25 cellular contexts compared by ENCODE assay signal in genomic region chr19:47547175-47547574, GRCh38. TPM values are rescaled to one million over a fixed set of nuclear protein-coding genes. Genes with fewer than 3 reads are reported as not detected.
DNase-seq lines count a peak whose midpoint lies in the region; ATAC-seq, FAIRE-seq and TF ChIP-seq lines count a peak whose summit lies in the region.
"Had no signal": no experiment of that assay in that cellular context is flagged by ENCODE, and none has a peak within 500 bp of the region (broad histone marks: within the 10 kb centered on the region; RNA-seq: fewer than 3 reads in every experiment).

No MANE protein-coding gene starts in this region.

- TF ChIP-seq RAD21 in HepG2 (CRISPR knock-in tag; IDR thresholded peaks at IDR 0.05) (no peak), K562 (CRISPR knock-in tag; conservative IDR thresholded peaks at IDR 0.05 in 1 of 2, IDR thresholded peaks at IDR 0.05 in 1 of 2) (no peak)

- POLR2A ChIA-PET in HepG2 (lab: Yijun Ruan, JAX) (no interaction called here), K562 (lab: Yijun Ruan, JAX) (interaction anchor here (0.6 to 1.0 kb wide), 2 partner anchors 10 to 1127 kb away, joined by 3 to 4 read pairs; no protein-coding TSS in a partner anchor)

- no peak for TF ChIP-seq EP300 in HepG2 (IDR thresholded peaks at IDR 0.05; ENCODE audit: low read depth in 2 of 2, low read length in 2 of 2)
- TF ChIP-seq EP300 in HepG2 (CRISPR knock-in tag; IDR thresholded peaks at IDR 0.05; ENCODE audit: borderline replicate concordance) = no peak
- TF ChIP-seq EP300 in K562 (IDR thresholded peaks at IDR 0.05; ENCODE audit: low read length) = no peak

- WGBS in HepG2 (ENCODE audit: low lambda C conversion rate) = 39% methylated on average over 3 of the region's 3 CpGs
- 82% methylated on average over 3 of the region's 3 CpGs for WGBS in right lobe of liver (ENCODE audit: insufficient coverage, low coverage, low lambda C conversion rate, missing lambda C conversion rate)
- 10% methylated on average over 3 of the region's 3 CpGs for WGBS in K562 (ENCODE audit: insufficient coverage, low coverage, missing lambda C conversion rate)
- WGBS in spleen, 5 donors = 82 to 89% (median 86%) methylated on average over 3 of the region's 3 CpGs

- H4K20me1 ChIP-seq in HepG2 (ENCODE audit: insufficient read depth, low read length) = no peaks in the 10 kb centered on the region
- no peaks in the 10 kb centered on the region for H4K20me1 ChIP-seq in K562 (replicated peaks; ENCODE audit: control insufficient read depth, insufficient read depth, low read length)

- H3K4me1 ChIP-seq in HepG2 (ENCODE audit: insufficient read depth, low read length) = peaks cover 8% of the 10 kb centered on the region
- peaks cover 0 to 7% (median 0%) of the 10 kb centered on the region in 4 donors for H3K4me1 ChIP-seq in right lobe of liver
- H3K4me1 ChIP-seq in K562 (replicated peaks in 1 of 2; ENCODE audit: control insufficient read depth in 2 of 2, insufficient read depth in 2 of 2, low read length in 2 of 2) = peaks cover 0 to 20% of the 10 kb centered on the region in 2 experiments; a peak in 1 of 5 replicates
- H3K4me1 ChIP-seq in spleen = peaks cover 0 to 15% (median 6%) of the 10 kb centered on the region in 6 donors
- H3K4me1 ChIP-seq: BLaER1, HAP-1 had no signal

- DNase-seq in HepG2 (ENCODE audit: low spot score) (no peak), right lobe of liver (no peak), K562 (ENCODE audit: extremely low read depth in 1 of 4, low spot score in 3 of 4) (no peak), spleen (peak; percentile 6), hepatic stellate cell (ENCODE audit: low spot score) (no peak)
- DNase-seq: CD4-positive, alpha-beta T cell; CD8-positive, alpha-beta memory T cell; DMS 273 treated with DMSO at 0.1 percent for 48 hours; DMS79; EL; GDM1; GOT3; HFFc6 had no signal

- intact Hi-C loops in HepG2 (cut with micrococcal nuclease; ENCODE audit: unreplicated experiment) (no loop called here), right lobe of liver (cut with DNase I) (no loop called here), K562 (cut with micrococcal nuclease) (no loop called here), spleen (cut with DNase I; ENCODE audit: low total_unique reads) (loop anchor here (10.0 kb wide), 1 partner anchor 158 kb away; no protein-coding TSS in a partner anchor)

- ATAC-seq in HepG2 = no peak
- no peak for ATAC-seq in right lobe of liver
- no peak for ATAC-seq in K562
- no peak for ATAC-seq in GM21723 (IDR thresholded peaks at IDR 0.05; ENCODE audit: unreplicated experiment)
- ATAC-seq: GM12878 had no signal

- H2AFZ ChIP-seq in HepG2 (ENCODE audit: low read length) (no peak overlapping the region), K562 (ENCODE audit: low read depth, low read length) (no peak overlapping the region)

- H3K4me2 ChIP-seq in HepG2 (ENCODE audit: low read depth, low read length) (no peak overlapping the region), K562 (ENCODE audit: insufficient read depth, low read length) (no peak overlapping the region)
- H3K4me2 ChIP-seq: BLaER1 had no signal

- H3K27ac ChIP-seq in HepG2 (ENCODE audit: extremely low read length, insufficient read depth, low read length) (no peak overlapping the region), right lobe of liver (no peak overlapping the region), K562 (ENCODE audit: extremely low read depth, low read depth, low read length) (no peak overlapping the region), spleen (no peak overlapping the region)
- H3K27ac ChIP-seq: 22Rv1, BLaER1 had no signal

- FAIRE-seq in HepG2 (lab: Jason Lieb, UNC) (no peak), K562 (lab: Jason Lieb, UNC) (no peak)
- FAIRE-seq: A204.1, D721Med, GM12878, GM19239, H54 had no signal

- in situ Hi-C loops in HepG2 (cut with HindIII; ENCODE audit: extremely low pct_ligation_motif_present, low pct_unique_long_range_greater_than_20kb) = no loop called here
- in situ Hi-C loops in K562 (cut with MboI) = no loop called here

- H3K9ac ChIP-seq in HepG2 (ENCODE audit: insufficient read depth, low read depth, low read length) (no peak overlapping the region), K562 (ENCODE audit: insufficient read depth in 1 of 2, low read depth in 2 of 2, low read length in 2 of 2) (no peak overlapping the region)
- H3K9ac ChIP-seq: BLaER1 had no signal

- BruUV-seq in HepG2 (replicated peaks; lab: Mats Ljungman, UMichigan) (no TSS peak), K562 (replicated peaks; lab: Mats Ljungman, UMichigan) (no TSS peak)

- H3K4me3 ChIP-seq in HepG2 (replicated peaks in 1 of 3; ENCODE audit: insufficient read depth in 1 of 3, low read depth in 2 of 3, low read length in 3 of 3) = no peak overlapping the region
- no peak overlapping the region for H3K4me3 ChIP-seq in right lobe of liver
- H3K4me3 ChIP-seq in K562 = no peak overlapping the region
- H3K4me3 ChIP-seq in spleen = no peak overlapping the region
- H3K4me3 ChIP-seq: BLaER1, GM12878, HAP-1 had no signal

- TF ChIP-seq CTCF in HepG2 (CRISPR knock-in tag; IDR thresholded peaks at IDR 0.05) = no peak
- no peak for TF ChIP-seq CTCF in right lobe of liver (IDR thresholded peaks at IDR 0.05)
- no peak for TF ChIP-seq CTCF in K562 (IDR thresholded peaks at IDR 0.05 in 2 of 3, conservative IDR thresholded peaks at IDR 0.05 in 1 of 3; ENCODE audit: insufficient read depth in 2 of 3, low read depth in 1 of 3, low read length in 3 of 3)
- TF ChIP-seq CTCF in spleen (IDR thresholded peaks at IDR 0.05 in 8 of 11, conservative IDR thresholded peaks at IDR 0.05 in 3 of 11) = no peak

- no peaks in the 10 kb centered on the region for H3K9me3 ChIP-seq in HepG2 (ENCODE audit: low read length)
- no peaks in the 10 kb centered on the region for H3K9me3 ChIP-seq in right lobe of liver
- no peaks in the 10 kb centered on the region for H3K9me3 ChIP-seq in K562 (replicated peaks; ENCODE audit: control insufficient read depth, insufficient read depth, low read depth, low read length)
- H3K9me3 ChIP-seq in spleen = no peaks in the 10 kb centered on the region
- H3K9me3 ChIP-seq: BLaER1, HAP-1 had no signal

- H3K79me2 ChIP-seq in HepG2 (ENCODE audit: insufficient read depth, low read length) (no peaks in the 10 kb centered on the region), K562 (ENCODE audit: control insufficient read depth, insufficient read depth, low read length) (no peaks in the 10 kb centered on the region)

- peaks cover 2 to 15% of the 10 kb centered on the region in 2 experiments; a peak in 2 of 5 replicates for H3K27me3 ChIP-seq in HepG2 (ENCODE audit: control insufficient read depth in 1 of 2, insufficient read depth in 2 of 2, low read length in 2 of 2)
- peaks cover 0 to 6% of the 10 kb centered on the region in 2 donors for H3K27me3 ChIP-seq in right lobe of liver
- H3K27me3 ChIP-seq in K562 (ENCODE audit: control insufficient read depth in 2 of 2, insufficient read depth in 2 of 2, low read length in 2 of 2) = peaks cover 18 to 28% of the 10 kb centered on the region in 2 experiments
- peaks cover 0 to 65% (median 28%) of the 10 kb centered on the region in 7 donors for H3K27me3 ChIP-seq in spleen (replicated peaks in 1 of 7)

- CTCF ChIA-PET in HepG2 (lab: Yijun Ruan, JAX; ENCODE audit: low intra/inter-chr PET ratio, low total read pairs) (no interaction called here), K562 (lab: Yijun Ruan, JAX; ENCODE audit: low intra/inter-chr PET ratio) (no interaction called here)

- H3K36me3 ChIP-seq in HepG2 (replicated peaks in 1 of 2; ENCODE audit: control insufficient read depth in 1 of 2, insufficient read depth in 2 of 2, low read length in 2 of 2) (no peaks in the 10 kb centered on the region), right lobe of liver (no peaks in the 10 kb centered on the region), K562 (ENCODE audit: control insufficient read depth, insufficient read depth, low read length) (no peaks in the 10 kb centered on the region), spleen (no peaks in the 10 kb centered on the region)
- H3K36me3 ChIP-seq: BLaER1, HAP-1 had no signal

- H3K9me1 ChIP-seq in K562 (ENCODE audit: control insufficient read depth, insufficient read depth, low read length) = no peaks in the 10 kb centered on the region

- TF ChIP-seq POLR2A in HepG2 (IDR thresholded peaks at IDR 0.05; ENCODE audit: insufficient read depth in 1 of 2, low read depth in 2 of 2, low read length in 2 of 2) (no peak), right lobe of liver (IDR thresholded peaks at IDR 0.05) (no peak), K562 (conservative IDR thresholded peaks at IDR 0.05) (no peak), spleen (IDR thresholded peaks at IDR 0.05) (no peak)

RNA-seq across cellular contexts. Expression of gene ZNF541, which starts 25.8 kb away (rescaled TPM):
- total RNA-seq in HepG2 (2016; rRNA removed; fragmentation: Illumina TruSeq; extraction: Trizol) (0.04 TPM in 1 of 2 replicates, not detected in the other), right lobe of liver (under 1 TPM in 4 of 6 experiments, not detected in 2; 0.12 to 0.25 (median 0.17) TPM), K562 (2014; rRNA removed) (0.09 and 0.12 TPM in 2 replicates), K562 (2014; rRNA removed; fragmentation: Illumina TruSeq; extraction: Trizol) (0.03 and 0.04 TPM in 2 replicates), K562 (2015; rRNA removed; fragmentation: Illumina TruSeq; extraction: Trizol) (0.08 and 0.11 TPM in 2 replicates), K562 (2021) (0.04 and 0.16 TPM in 2 replicates), spleen (1 to 10 TPM in 1 of 7 donors, under 1 TPM in 6; 0.34 to 1.2 (median 0.42) TPM)
- total RNA-seq in HepG2 (2016; cell fraction: cytosol; rRNA removed; fragmentation: Illumina TruSeq; extraction: Trizol; ENCODE audit: low read depth) = not detected in 2 replicates
- not detected in 2 replicates for total RNA-seq in HepG2 (2016; cell fraction: insoluble cytoplasmic fraction; rRNA removed; fragmentation: Illumina TruSeq; extraction: Trizol)
- total RNA-seq in HepG2 (2016; cell fraction: membrane; rRNA removed; fragmentation: Illumina TruSeq; extraction: Trizol) = 0.09 TPM in 1 of 2 replicates, not detected in the other
- total RNA-seq in HepG2 (2016; cell fraction: nucleus; rRNA removed; fragmentation: Illumina TruSeq; extraction: Trizol) = not detected in 2 replicates
- polyA plus RNA-seq in HepG2 (2011; rRNA removed) (0.03 and 0.08 TPM in 2 replicates), K562 (2011; rRNA removed) (0.06 and 0.15 TPM in 2 replicates), K562 (2014; fragmentation: Illumina TruSeq; extraction: Trizol) (0.07 TPM in 1 of 2 replicates, not detected in the other), K562 (2014; fragmentation: Nextera tagmentation; extraction: Ambion mirVana) (under 1 TPM in 1 of 2 experiments, not detected in 1; 0.04 TPM), K562 (2014; rRNA removed) (0.03 and 0.04 TPM in 2 replicates), spleen (under 1 TPM; 0.20 to 0.70 (median 0.50) TPM)
- polyA plus RNA-seq in HepG2 (2011; cell fraction: cytosol; rRNA removed) = 0.07 and 0.08 TPM in 2 replicates
- polyA plus RNA-seq in HepG2 (2011; cell fraction: nucleus; rRNA removed) = not detected in 2 replicates
- polyA plus RNA-seq in HepG2 (2012) = 0.17 TPM in 1 of 2 replicates, not detected in the other
- 0.05 TPM in 1 of 2 replicates, not detected in the other for polyA plus RNA-seq in HepG2 (2016; cell fraction: cytosol; fragmentation: Illumina TruSeq; extraction: Trizol; ENCODE audit: low read depth)
- polyA plus RNA-seq in HepG2 (2016; cell fraction: insoluble cytoplasmic fraction; fragmentation: Illumina TruSeq; extraction: Trizol; ENCODE audit: low read depth) = not detected in 2 replicates
- polyA plus RNA-seq in HepG2 (2016; cell fraction: membrane; fragmentation: Illumina TruSeq; extraction: Trizol; ENCODE audit: low read depth) = not detected in 2 replicates
- not detected in 2 replicates for polyA plus RNA-seq in HepG2 (2016; cell fraction: nucleus; fragmentation: Illumina TruSeq; extraction: Trizol; ENCODE audit: insufficient read depth, low read depth)
- polyA minus RNA-seq in HepG2 (2011; rRNA and poly(A)+ RNA removed; ENCODE audit: low replicate concordance) = not detected in 2 replicates
- polyA minus RNA-seq in HepG2 (2011; cell fraction: cytosol; rRNA and poly(A)+ RNA removed) = not detected in 2 replicates
- not detected in 2 replicates for polyA minus RNA-seq in HepG2 (2011; cell fraction: nucleus; rRNA and poly(A)+ RNA removed)
- total RNA-seq in K562 (2011; cell fraction: chromatin; rRNA removed; ENCODE audit: low replicate concordance) = not detected in 2 replicates
- not detected in 2 replicates for total RNA-seq in K562 (2011; cell fraction: nucleolus; rRNA removed)
- total RNA-seq in K562 (2011; cell fraction: nucleoplasm; rRNA removed) = not detected in 2 replicates
- polyA plus RNA-seq in K562 (2011; cell fraction: cytosol; rRNA removed) = 0.10 and 0.15 TPM in 2 replicates
- polyA plus RNA-seq in K562 (2011; cell fraction: nucleus; rRNA removed) = 0.07 TPM in 1 of 2 replicates, not detected in the other
- 0.14 and 0.37 TPM in 2 replicates for polyA plus RNA-seq in K562 (2012)
- polyA minus RNA-seq in K562 (2011; rRNA and poly(A)+ RNA removed) = not detected in 2 replicates
- polyA minus RNA-seq in K562 (2011; cell fraction: cytosol; rRNA and poly(A)+ RNA removed) = not detected in 2 replicates
- not detected in 2 replicates for polyA minus RNA-seq in K562 (2011; cell fraction: nucleus; rRNA and poly(A)+ RNA removed)
- total RNA-seq: B cell had no signal
- polyA plus RNA-seq: AG04450, CD14-positive monocyte had no signal

RNA-seq across cellular contexts. Expression of gene NAPA, which starts 32.3 kb away (rescaled TPM):
- total RNA-seq in HepG2 (2016; rRNA removed; fragmentation: Illumina TruSeq; extraction: Trizol) = 32.6 and 36.5 TPM in 2 replicates
- total RNA-seq in HepG2 (2016; cell fraction: cytosol; rRNA removed; fragmentation: Illumina TruSeq; extraction: Trizol; ENCODE audit: low read depth) = 10.7 and 16.6 TPM in 2 replicates
- total RNA-seq in HepG2 (2016; cell fraction: insoluble cytoplasmic fraction; rRNA removed; fragmentation: Illumina TruSeq; extraction: Trizol) = 32.5 and 33.2 TPM in 2 replicates
- 17.7 and 25.0 TPM in 2 replicates for total RNA-seq in HepG2 (2016; cell fraction: membrane; rRNA removed; fragmentation: Illumina TruSeq; extraction: Trizol)
- total RNA-seq in HepG2 (2016; cell fraction: nucleus; rRNA removed; fragmentation: Illumina TruSeq; extraction: Trizol) = 19.1 and 19.4 TPM in 2 replicates
- 65.9 and 74.4 TPM in 2 replicates for polyA plus RNA-seq in HepG2 (2011; rRNA removed)
- 50.7 and 64.2 TPM in 2 replicates for polyA plus RNA-seq in HepG2 (2011; cell fraction: cytosol; rRNA removed)
- polyA plus RNA-seq in HepG2 (2011; cell fraction: nucleus; rRNA removed) = 64.5 and 68.0 TPM in 2 replicates
- 39.7 and 50.3 TPM in 2 replicates for polyA plus RNA-seq in HepG2 (2012)
- 18.1 and 25.6 TPM in 2 replicates for polyA plus RNA-seq in HepG2 (2016; cell fraction: cytosol; fragmentation: Illumina TruSeq; extraction: Trizol; ENCODE audit: low read depth)
- polyA plus RNA-seq in HepG2 (2016; cell fraction: insoluble cytoplasmic fraction; fragmentation: Illumina TruSeq; extraction: Trizol; ENCODE audit: low read depth) = 52.2 and 60.3 TPM in 2 replicates
- 32.1 and 34.6 TPM in 2 replicates for polyA plus RNA-seq in HepG2 (2016; cell fraction: membrane; fragmentation: Illumina TruSeq; extraction: Trizol; ENCODE audit: low read depth)
- polyA plus RNA-seq in HepG2 (2016; cell fraction: nucleus; fragmentation: Illumina TruSeq; extraction: Trizol; ENCODE audit: insufficient read depth, low read depth) = 41.7 and 44.1 TPM in 2 replicates
- polyA minus RNA-seq in HepG2 (2011; rRNA and poly(A)+ RNA removed; ENCODE audit: low replicate concordance) = 73.3 and 108 TPM in 2 replicates
- polyA minus RNA-seq in HepG2 (2011; cell fraction: cytosol; rRNA and poly(A)+ RNA removed) = 36.3 and 43.3 TPM in 2 replicates
- 20.6 and 26.2 TPM in 2 replicates for polyA minus RNA-seq in HepG2 (2011; cell fraction: nucleus; rRNA and poly(A)+ RNA removed)
- 100 to 1,000 TPM in 2 of 6 experiments, 10 to 100 TPM in 4; 83.0 to 179 (median 96.0) TPM for total RNA-seq in right lobe of liver
- 45.2 and 101 TPM in 2 replicates for total RNA-seq in K562 (2011; cell fraction: chromatin; rRNA removed; ENCODE audit: low replicate concordance)
- total RNA-seq in K562 (2011; cell fraction: nucleolus; rRNA removed) = 60.4 and 69.0 TPM in 2 replicates
- total RNA-seq in K562 (2011; cell fraction: nucleoplasm; rRNA removed) = 46.8 and 63.8 TPM in 2 replicates
- 98.6 and 103 TPM in 2 replicates for total RNA-seq in K562 (2014; rRNA removed)
- total RNA-seq in K562 (2014; rRNA removed; fragmentation: Illumina TruSeq; extraction: Trizol) = 23.3 and 25.7 TPM in 2 replicates
- total RNA-seq in K562 (2015; rRNA removed; fragmentation: Illumina TruSeq; extraction: Trizol) = 49.3 and 49.4 TPM in 2 replicates
- 88.5 and 92.6 TPM in 2 replicates for total RNA-seq in K562 (2021)
- polyA plus RNA-seq in K562 (2011; rRNA removed) = 77.5 and 115 TPM in 2 replicates
- 74.7 and 132 TPM in 2 replicates for polyA plus RNA-seq in K562 (2011; cell fraction: cytosol; rRNA removed)
- 52.5 and 61.2 TPM in 2 replicates for polyA plus RNA-seq in K562 (2011; cell fraction: nucleus; rRNA removed)
- 72.3 and 117 TPM in 2 replicates for polyA plus RNA-seq in K562 (2012)
- 82.2 and 88.2 TPM in 2 replicates for polyA plus RNA-seq in K562 (2014; fragmentation: Illumina TruSeq; extraction: Trizol)
- polyA plus RNA-seq in K562 (2014; fragmentation: Nextera tagmentation; extraction: Ambion mirVana) = 10 to 100 TPM in 1 of 2 experiments, 1 to 10 TPM in 1; 5.4 to 22.4 TPM
- polyA plus RNA-seq in K562 (2014; rRNA removed) = 79.3 and 91.8 TPM in 2 replicates
- polyA minus RNA-seq in K562 (2011; rRNA and poly(A)+ RNA removed) = 66.5 and 83.7 TPM in 2 replicates
- 79.6 and 85.6 TPM in 2 replicates for polyA minus RNA-seq in K562 (2011; cell fraction: cytosol; rRNA and poly(A)+ RNA removed)
- 26.5 and 37.7 TPM in 2 replicates for polyA minus RNA-seq in K562 (2011; cell fraction: nucleus; rRNA and poly(A)+ RNA removed)
- 100 to 1,000 TPM in 3 of 7 donors, 10 to 100 TPM in 4; 85.8 to 171 (median 98.1) TPM for total RNA-seq in spleen
- 10 to 100 TPM; 51.3 to 64.1 (median 56.6) TPM for polyA plus RNA-seq in spleen

Comparison
In these comparisons a context has a peak if more than half of its experiments do, and no peak if none do; other contexts are left out.
1. Of the 241 proteins assayed by ChIP-seq in both HepG2 and K562: peak only in HepG2: none; only in K562: CEBPG; in both: CEBPB; in neither: 238; mixed calls (peak in some experiments, not most) for 1.